Comparison of ENCODE assay signal across 17 cellular contexts in genomic region chr3:39381432-39381831, GRCh38. TPM values are rescaled to one million over a fixed set of nuclear protein-coding genes. Genes with fewer than 3 reads are reported as not detected.
A peak's percentile ranks its signal among the peaks of the same experiment; 100 is the strongest.
DNase-seq lines count a peak whose midpoint lies in the region; ATAC-seq, FAIRE-seq and TF ChIP-seq lines count a peak whose summit lies in the region.
"Had no signal": no experiment of that assay in that cellular context is flagged by ENCODE, and none has a peak within 500 bp of the region (broad histone marks: within the 10 kb centered on the region; RNA-seq: fewer than 3 reads in every experiment).

No MANE protein-coding gene starts in this region.

- intact Hi-C loops in activated naive CD4-positive, alpha-beta T cell treated with anti-CD3 and anti-CD28 coated beads for 36 hours (cut with micrococcal nuclease): loop anchor here (5.0 kb wide), 1 partner anchor 174 kb away; no protein-coding TSS in a partner anchor
- intact Hi-C loops in pancreas (cut with DNase I): no loop called here

- no peak for FAIRE-seq in pancreas (lab: Jason Lieb, UNC)
- FAIRE-seq: GM12878 had no signal

- H3K9me3 Mint-ChIP-seq in activated naive CD4-positive, alpha-beta T cell treated with anti-CD3 and anti-CD28 coated beads, Interleukin-2, amount 50 U/mL, for 24 hours: no peaks in the 10 kb centered on the region
- no peaks in the 10 kb centered on the region for H3K9me3 Mint-ChIP-seq in activated naive CD4-positive, alpha-beta T cell treated with anti-CD3 and anti-CD28 coated beads for 36 hours
- no peaks in the 10 kb centered on the region for H3K9me3 Mint-ChIP-seq in natural killer cell treated with Interleukin-12 subunit alpha and Interleukin-12 subunit beta and Interleukin-15 and Interleukin-18, amount 100 ng/mL, for 72 hours

- H3K4me1 Mint-ChIP-seq in activated naive CD4-positive, alpha-beta T cell treated with anti-CD3 and anti-CD28 coated beads, Interleukin-2, amount 50 U/mL, for 24 hours: peaks cover 28% of the 10 kb centered on the region
- H3K4me1 Mint-ChIP-seq in activated naive CD4-positive, alpha-beta T cell treated with anti-CD3 and anti-CD28 coated beads for 36 hours (ENCODE audit: low read depth): peaks cover 20% of the 10 kb centered on the region
- H3K4me1 Mint-ChIP-seq in natural killer cell treated with Interleukin-12 subunit alpha and Interleukin-12 subunit beta and Interleukin-15 and Interleukin-18, amount 100 ng/mL, for 72 hours (ENCODE audit: low read depth in 2 of 2): peaks cover 22 to 31% of the 10 kb centered on the region in 2 donors

- ATAC-seq in DND-41 (ENCODE audit: insufficient read depth, low read depth): no peak
- peak in 3 of 4 donors; percentile 13 to 33 (median 27) for ATAC-seq in pancreas
- ATAC-seq in natural killer cell treated with Interleukin-12 subunit alpha and Interleukin-12 subunit beta and Interleukin-15 and Interleukin-18, amount 100 ng/mL, for 72 hours: no peak
- ATAC-seq: GM12878, HCT116, PC-3 had no signal

- H3K27ac ChIP-seq in DND-41 (ENCODE audit: low read length) (peak overlapping the region; percentile 3; the same call in 1 of the 2 replicates), pancreas (peak overlapping the region in 3 of 4 donors; percentile 47 to 96 (median 94))
- H3K27ac ChIP-seq: RWPE1 had no signal

- H3K36me3 Mint-ChIP-seq in activated naive CD4-positive, alpha-beta T cell treated with anti-CD3 and anti-CD28 coated beads, Interleukin-2, amount 50 U/mL, for 24 hours: peaks cover 4% of the 10 kb centered on the region
- no peaks in the 10 kb centered on the region for H3K36me3 Mint-ChIP-seq in activated naive CD4-positive, alpha-beta T cell treated with anti-CD3 and anti-CD28 coated beads for 36 hours (ENCODE audit: low read depth)
- no peaks in the 10 kb centered on the region for H3K36me3 Mint-ChIP-seq in natural killer cell treated with Interleukin-12 subunit alpha and Interleukin-12 subunit beta and Interleukin-15 and Interleukin-18, amount 100 ng/mL, for 72 hours

- peaks cover 19% of the 10 kb centered on the region for H3K36me3 ChIP-seq in DND-41 (ENCODE audit: insufficient read depth, low read length)
- H3K36me3 ChIP-seq in pancreas: no peaks in the 10 kb centered on the region

- DNase-seq in activated naive CD4-positive, alpha-beta T cell treated with anti-CD3 and anti-CD28 coated beads for 36 hours: no peak
- DNase-seq in DND-41: no peak
- peak; percentile 6 for DNase-seq in ecto neural progenitor cell (ENCODE audit: low spot score)
- DNase-seq in pancreas: peak in 5 of 6 donors; percentile 75 to 84 (median 80)
- no peak for DNase-seq in natural killer cell treated with Interleukin-12 subunit alpha and Interleukin-12 subunit beta and Interleukin-15 and Interleukin-18, amount 100 ng/mL, for 72 hours (ENCODE audit: low spot score)
- no peak for DNase-seq in NCI-H345 treated with DMSO at 0.1 percent for 48 hours (lab: John Stamatoyannopoulos, UW; ENCODE audit: unreplicated experiment)
- DNase-seq: GDM1, MV-4-11, NCI-H1417, NCI-H187 treated with DMSO at 0.1 percent for 48 hours, NCI-H774, PC-3 had no signal

- no peak overlapping the region for H3K9ac ChIP-seq in DND-41 (ENCODE audit: low read depth, low read length)

- H2AFZ ChIP-seq in DND-41 (ENCODE audit: low read depth, low read length): no peak overlapping the region

- CTCF ChIA-PET in activated naive CD4-positive, alpha-beta T cell treated with anti-CD3 and anti-CD28 coated beads for 36 hours (lab: Charles Lee): no interaction called here

- H3K27ac Mint-ChIP-seq in activated naive CD4-positive, alpha-beta T cell treated with anti-CD3 and anti-CD28 coated beads, Interleukin-2, amount 50 U/mL, for 24 hours: no peak overlapping the region
- no peak overlapping the region for H3K27ac Mint-ChIP-seq in activated naive CD4-positive, alpha-beta T cell treated with anti-CD3 and anti-CD28 coated beads for 36 hours
- peak overlapping the region in 1 of 2 donors; percentile 39 for H3K27ac Mint-ChIP-seq in natural killer cell treated with Interleukin-12 subunit alpha and Interleukin-12 subunit beta and Interleukin-15 and Interleukin-18, amount 100 ng/mL, for 72 hours

- H3K4me3 Mint-ChIP-seq in activated naive CD4-positive, alpha-beta T cell treated with anti-CD3 and anti-CD28 coated beads, Interleukin-2, amount 50 U/mL, for 24 hours: peak overlapping the region; percentile 39
- H3K4me3 Mint-ChIP-seq in activated naive CD4-positive, alpha-beta T cell treated with anti-CD3 and anti-CD28 coated beads for 36 hours: no peak overlapping the region
- no peak overlapping the region for H3K4me3 Mint-ChIP-seq in natural killer cell treated with Interleukin-12 subunit alpha and Interleukin-12 subunit beta and Interleukin-15 and Interleukin-18, amount 100 ng/mL, for 72 hours

- no peak overlapping the region for H3K4me2 ChIP-seq in DND-41 (ENCODE audit: insufficient read depth, low read length)

- no peaks in the 10 kb centered on the region for H3K9me3 ChIP-seq in DND-41 (ENCODE audit: insufficient read depth, low read length, severe bottlenecking)
- H3K9me3 ChIP-seq in pancreas: no peaks in the 10 kb centered on the region

- TF ChIP-seq CTCF in DND-41 (IDR thresholded peaks at IDR 0.05; ENCODE audit: borderline replicate concordance, extremely low read depth, low read length, poor library complexity, severe bottlenecking) (no peak), pancreas (IDR thresholded peaks at IDR 0.05) (no peak)

- H3K27me3 ChIP-seq in DND-41 (ENCODE audit: insufficient read depth, low read length, poor library complexity) (no peaks in the 10 kb centered on the region), pancreas (no peaks in the 10 kb centered on the region)

- H3K79me2 ChIP-seq in DND-41 (ENCODE audit: insufficient read depth, low read length): peaks cover 43% of the 10 kb centered on the region

- H4K20me1 ChIP-seq in DND-41 (ENCODE audit: insufficient read depth, low read length): peaks cover 26% of the 10 kb centered on the region

- peaks cover 61% of the 10 kb centered on the region for H3K4me1 ChIP-seq in DND-41 (ENCODE audit: insufficient read depth, low read length)
- H3K4me1 ChIP-seq in pancreas: peaks cover 26 to 45% (median 43%) of the 10 kb centered on the region in 3 donors

- H3K27me3 Mint-ChIP-seq in activated naive CD4-positive, alpha-beta T cell treated with anti-CD3 and anti-CD28 coated beads, Interleukin-2, amount 50 U/mL, for 24 hours: no peaks in the 10 kb centered on the region
- no peaks in the 10 kb centered on the region for H3K27me3 Mint-ChIP-seq in activated naive CD4-positive, alpha-beta T cell treated with anti-CD3 and anti-CD28 coated beads for 36 hours (ENCODE audit: low read depth)
- no peaks in the 10 kb centered on the region for H3K27me3 Mint-ChIP-seq in natural killer cell treated with Interleukin-12 subunit alpha and Interleukin-12 subunit beta and Interleukin-15 and Interleukin-18, amount 100 ng/mL, for 72 hours

- 41 to 45% methylated on average over 3 of the region's 3 CpGs for WGBS in pancreas, 2 donors

- no peak overlapping the region for H3K4me3 ChIP-seq in DND-41 (ENCODE audit: low read depth in 1 of 2, low read length in 2 of 2)
- no peak overlapping the region for H3K4me3 ChIP-seq in pancreas
- H3K4me3 ChIP-seq: GM12878 had no signal

RNA-seq across cellular contexts. Expression of gene SLC25A38, which starts 1.7 kb away (rescaled TPM):
- total RNA-seq in activated naive CD4-positive, alpha-beta T cell treated with anti-CD3 and anti-CD28 coated beads for 36 hours: 10 to 100 TPM; 20.9 to 21.0 TPM
- 10 to 100 TPM; 14.2 to 29.4 (median 21.1) TPM for total RNA-seq in pancreas
- 10 to 100 TPM; 25.1 to 29.4 TPM for polyA plus RNA-seq in pancreas
- total RNA-seq in natural killer cell treated with Interleukin-12 subunit alpha and Interleukin-12 subunit beta and Interleukin-15 and Interleukin-18, amount 100 ng/mL, for 72 hours: 10 to 100 TPM; 42.1 to 44.5 TPM

RNA-seq across cellular contexts. Expression of gene RPSA, which starts 25.1 kb away (rescaled TPM):
- 1,000 to 10,000 TPM; 3,309 to 3,414 TPM for total RNA-seq in activated naive CD4-positive, alpha-beta T cell treated with anti-CD3 and anti-CD28 coated beads for 36 hours
- 1,000 to 10,000 TPM in 1 of 6 donors, 100 to 1,000 TPM in 5; 540 to 1,016 (median 687) TPM for total RNA-seq in pancreas
- polyA plus RNA-seq in pancreas: 100 to 1,000 TPM; 840 to 998 TPM
- total RNA-seq in natural killer cell treated with Interleukin-12 subunit alpha and Interleukin-12 subunit beta and Interleukin-15 and Interleukin-18, amount 100 ng/mL, for 72 hours: 1,000 to 10,000 TPM; 1,441 to 1,468 TPM

RNA-seq across cellular contexts. Expression of gene CCR8, which starts 51.9 kb away (rescaled TPM):
- not detected for total RNA-seq in activated naive CD4-positive, alpha-beta T cell treated with anti-CD3 and anti-CD28 coated beads for 36 hours
- total RNA-seq in pancreas: not detected
- not detected for polyA plus RNA-seq in pancreas
- total RNA-seq in natural killer cell treated with Interleukin-12 subunit alpha and Interleukin-12 subunit beta and Interleukin-15 and Interleukin-18, amount 100 ng/mL, for 72 hours: under 1 TPM in 1 of 2 donors, not detected in 1; 0.45 TPM
- total RNA-seq: NCI-H460, PC-3 had no signal

Comparison
In these comparisons a context has a peak if more than half of its experiments do, and no peak if none do; other contexts are left out.
1. DNase-seq: peak in ecto neural progenitor cell (single experiment) and pancreas (5 of 6); none in activated naive CD4-positive, alpha-beta T cell treated with anti-CD3 and anti-CD28 coated beads for 36 hours (single experiment), DND-41 (single experiment), natural killer cell treated with Interleukin-12 subunit alpha and Interleukin-12 subunit beta and Interleukin-15 and Interleukin-18, amount 100 ng/mL, for 72 hours (single experiment) and NCI-H345 treated with DMSO at 0.1 percent for 48 hours (single experiment).
2. ATAC-seq: peak in pancreas (3 of 4); none in DND-41 (single experiment) and natural killer cell treated with Interleukin-12 subunit alpha and Interleukin-12 subunit beta and Interleukin-15 and Interleukin-18, amount 100 ng/mL, for 72 hours (0 of 2).